8 cellular contexts compared by ENCODE assay signal in genomic region chr6:28336284-28337024, GRCh38. TPM values are rescaled to one million over a fixed set of nuclear protein-coding genes. Genes with fewer than 3 reads are reported as not detected.
A peak's percentile ranks its signal among the peaks of the same experiment; 100 is the strongest.
DNase-seq lines count a peak whose midpoint lies in the region; ATAC-seq and TF ChIP-seq lines count a peak whose summit lies in the region.

No MANE protein-coding gene starts in this region.

- H3K9me2 ChIP-seq in Karpas-422 (replicated peaks; ENCODE audit: insufficient read depth, low read length) (no peaks in the 10 kb centered on the region), SU-DHL-6 (replicated peaks; ENCODE audit: insufficient read depth, low read length) (no peaks in the 10 kb centered on the region)

- H3K79me2 ChIP-seq in Karpas-422 (ENCODE audit: low read length) = no peaks in the 10 kb centered on the region
- H3K79me2 ChIP-seq in SU-DHL-6 (ENCODE audit: insufficient read depth, low read length) = no peaks in the 10 kb centered on the region

- H3K27me3 ChIP-seq in CD8-positive, alpha-beta memory T cell (ENCODE audit: insufficient read depth, low read length, poor library complexity, severe bottlenecking) = no peaks in the 10 kb centered on the region
- H3K27me3 ChIP-seq in Karpas-422 (ENCODE audit: low read length) = no peaks in the 10 kb centered on the region
- H3K27me3 ChIP-seq in SU-DHL-6 (ENCODE audit: low read length) = no peaks in the 10 kb centered on the region
- no peaks in the 10 kb centered on the region for H3K27me3 ChIP-seq in neuron (ENCODE audit: insufficient read depth, low read length)

- peak in 4 of 5 donors; percentile 18 to 54 (median 33) for DNase-seq in CD8-positive, alpha-beta memory T cell
- DNase-seq in Karpas-422 (peak; percentile 48), fibroblast of peridontal ligament (ENCODE audit: extremely low read depth) (peak; percentile 38), progenitor cell of endocrine pancreas (ENCODE audit: low spot score, unreplicated experiment) (no peak), HK-2 (ENCODE audit: unreplicated experiment) (no peak)

- CTCF ChIA-PET in CD8-positive, alpha-beta memory T cell (lab: Charles Lee) = interaction anchor here (0.7 to 1.8 kb wide), 4 partner anchors 13 to 195 kb away, joined by 3 to 11 read pairs (median 6); partner anchors contain the start of genes ZKSCAN3 and ZKSCAN8

- peak; percentile 43 for ATAC-seq in GM19328 (IDR thresholded peaks at IDR 0.05; ENCODE audit: unreplicated experiment)

- H3K27me3 Mint-ChIP-seq in CD8-positive, alpha-beta memory T cell = peaks cover 3% of the 10 kb centered on the region in 2 donors
- no peaks in the 10 kb centered on the region for H3K27me3 Mint-ChIP-seq in progenitor cell of endocrine pancreas

- peaks cover 0 to 9% (median 3%) of the 10 kb centered on the region in 5 donors for H3K9me3 Mint-ChIP-seq in CD8-positive, alpha-beta memory T cell
- H3K9me3 Mint-ChIP-seq in progenitor cell of endocrine pancreas (ENCODE audit: low read depth) = peaks cover 17% of the 10 kb centered on the region

- no peak overlapping the region for H3K4me3 Mint-ChIP-seq in CD8-positive, alpha-beta memory T cell
- no peak overlapping the region for H3K4me3 Mint-ChIP-seq in progenitor cell of endocrine pancreas (ENCODE audit: low read depth)

- H3K4me2 ChIP-seq in Karpas-422 (ENCODE audit: low read depth, low read length, poor library complexity, severe bottlenecking) = peak overlapping the region; percentile 79
- peak overlapping the region; percentile 59 for H3K4me2 ChIP-seq in SU-DHL-6 (ENCODE audit: low read depth, low read length, poor library complexity, severe bottlenecking)

- TF ChIP-seq CTCF in SU-DHL-6 (IDR thresholded peaks at IDR 0.05; ENCODE audit: insufficient read depth, low read length, poor library complexity, severe bottlenecking) (no peak), progenitor cell of endocrine pancreas (IDR thresholded peaks at IDR 0.05; ENCODE audit: unreplicated experiment) (no peak)

- peak overlapping the region; percentile 71 for H3K9ac ChIP-seq in Karpas-422 (ENCODE audit: low read length)
- H3K9ac ChIP-seq in SU-DHL-6 (ENCODE audit: low read length) = no peak overlapping the region

- H2AFZ ChIP-seq in Karpas-422 (ENCODE audit: low read length) (peak overlapping the region; percentile 97), SU-DHL-6 (ENCODE audit: low read depth, low read length, severe bottlenecking) (peak overlapping the region; percentile 64), neuron (ENCODE audit: low read depth, low read length) (peak overlapping the region; percentile 6)

- POLR2A ChIA-PET in CD8-positive, alpha-beta memory T cell (lab: Charles Lee) = interaction anchor here (0.6 to 2.1 kb wide), 8 partner anchors 13 to 524 kb away, joined by 3 to 14 read pairs (median 5); partner anchors contain the start of genes ZKSCAN4 and ZSCAN26

- H3K36me3 Mint-ChIP-seq in CD8-positive, alpha-beta memory T cell = peaks cover 0 to 1% (median 0%) of the 10 kb centered on the region in 3 donors
- peaks cover 6% of the 10 kb centered on the region for H3K36me3 Mint-ChIP-seq in progenitor cell of endocrine pancreas (ENCODE audit: insufficient read depth)

- H3K4me3 ChIP-seq in CD8-positive, alpha-beta memory T cell (ENCODE audit: low read length) = peak overlapping the region; percentile 80
- peak overlapping the region; percentile 69 for H3K4me3 ChIP-seq in Karpas-422 (ENCODE audit: low read length)
- peak overlapping the region; percentile 35 for H3K4me3 ChIP-seq in SU-DHL-6 (ENCODE audit: insufficient read depth, low read length, poor library complexity, severe bottlenecking)
- H3K4me3 ChIP-seq in neuron (ENCODE audit: low read length) = peak overlapping the region; percentile 74

- peaks cover 21% of the 10 kb centered on the region for H3K4me1 ChIP-seq in CD8-positive, alpha-beta memory T cell (ENCODE audit: insufficient read depth, low read length)
- H3K4me1 ChIP-seq in Karpas-422 (ENCODE audit: low read length) (peaks cover 21% of the 10 kb centered on the region), neuron (ENCODE audit: insufficient read depth, low read length) (peaks cover 17% of the 10 kb centered on the region)

- H3K9me3 ChIP-seq in CD8-positive, alpha-beta memory T cell (ENCODE audit: low read length) = no peaks in the 10 kb centered on the region
- H3K9me3 ChIP-seq in Karpas-422 (ENCODE audit: low read length) = no peaks in the 10 kb centered on the region
- peaks cover 14% of the 10 kb centered on the region; the same call in 1 of the 2 replicates for H3K9me3 ChIP-seq in SU-DHL-6 (ENCODE audit: insufficient read depth, low read length)
- no peaks in the 10 kb centered on the region for H3K9me3 ChIP-seq in neuron (ENCODE audit: low read length)

- peak overlapping the region; percentile 96 for H3K27ac ChIP-seq in CD8-positive, alpha-beta memory T cell (ENCODE audit: low read depth, low read length)
- H3K27ac ChIP-seq in Karpas-422 (ENCODE audit: low read length) (no peak overlapping the region), SU-DHL-6 (ENCODE audit: low read depth, low read length) (no peak overlapping the region)

- peaks cover 1 to 8% (median 5%) of the 10 kb centered on the region in 3 donors for H3K4me1 Mint-ChIP-seq in CD8-positive, alpha-beta memory T cell
- H3K4me1 Mint-ChIP-seq in progenitor cell of endocrine pancreas (ENCODE audit: low read depth) = peaks cover 7% of the 10 kb centered on the region

- H3K27ac Mint-ChIP-seq in CD8-positive, alpha-beta memory T cell = no peak overlapping the region
- no peak overlapping the region for H3K27ac Mint-ChIP-seq in progenitor cell of endocrine pancreas

- H3K36me3 ChIP-seq in CD8-positive, alpha-beta memory T cell (ENCODE audit: insufficient read depth, low read length) = no peaks in the 10 kb centered on the region
- H3K36me3 ChIP-seq in Karpas-422 (ENCODE audit: insufficient read depth, low read length) = no peaks in the 10 kb centered on the region
- peaks cover 5% of the 10 kb centered on the region for H3K36me3 ChIP-seq in SU-DHL-6 (ENCODE audit: low read length)
- H3K36me3 ChIP-seq in neuron (ENCODE audit: insufficient read depth, low read length) = no peaks in the 10 kb centered on the region

- H4K20me1 ChIP-seq in Karpas-422 (ENCODE audit: insufficient read depth, low read depth, low read length) = no peaks in the 10 kb centered on the region
- H4K20me1 ChIP-seq in SU-DHL-6 (ENCODE audit: low read depth, low read length) = no peaks in the 10 kb centered on the region

- H3F3A ChIP-seq in SU-DHL-6 (ENCODE audit: insufficient read depth) = peaks cover 6% of the 10 kb centered on the region; the same call in 1 of the 2 replicates

RNA-seq across cellular contexts. Expression of gene ZSCAN31, which starts 0.5 kb away (rescaled TPM):
- total RNA-seq in CD8-positive, alpha-beta memory T cell = 1 to 10 TPM; 1.1 to 2.6 TPM
- polyA plus RNA-seq in CD8-positive, alpha-beta memory T cell = 0.72 TPM
- 4.0 and 4.2 TPM in 2 replicates for total RNA-seq in Karpas-422 (2014; rRNA removed; shearing (Covaris generic); ENCODE audit: low replicate concordance)
- total RNA-seq in progenitor cell of endocrine pancreas = 4.7 and 6.1 TPM in 2 replicates

RNA-seq across cellular contexts. Expression of gene ZKSCAN3, which starts 13.3 kb away (rescaled TPM):
- 1 to 10 TPM; 3.0 to 4.7 TPM for total RNA-seq in CD8-positive, alpha-beta memory T cell
- 3.2 TPM for polyA plus RNA-seq in CD8-positive, alpha-beta memory T cell
- total RNA-seq in Karpas-422 (2014; rRNA removed; shearing (Covaris generic); ENCODE audit: low replicate concordance) = 4.5 and 5.1 TPM in 2 replicates
- 17.9 and 19.7 TPM in 2 replicates for total RNA-seq in progenitor cell of endocrine pancreas

RNA-seq across cellular contexts. Expression of gene PGBD1, which starts 55.1 kb away (rescaled TPM):
- 1 to 10 TPM; 4.6 to 5.4 TPM for total RNA-seq in CD8-positive, alpha-beta memory T cell
- polyA plus RNA-seq in CD8-positive, alpha-beta memory T cell = 0.87 TPM
- 8.2 and 9.7 TPM in 2 replicates for total RNA-seq in Karpas-422 (2014; rRNA removed; shearing (Covaris generic); ENCODE audit: low replicate concordance)
- total RNA-seq in progenitor cell of endocrine pancreas = 11.4 and 11.7 TPM in 2 replicates

Comparison
In these comparisons a context has a peak if more than half of its experiments do, and no peak if none do; other contexts are left out.
1. DNase-seq: peak in CD8-positive, alpha-beta memory T cell (4 of 5), Karpas-422 (single experiment) and fibroblast of peridontal ligament (single experiment); none in progenitor cell of endocrine pancreas (single experiment) and HK-2 (single experiment).
2. H2AFZ ChIP-seq: peak in every context shown above with its lines; median percentile 97 in Karpas-422; 64 in SU-DHL-6; 6 in neuron.
3. Peak in every context shown above with its lines, with median percentiles within 50 percentile points of each other: H3K4me3 ChIP-seq.